In genomic region chr7:27160147-27160545, GRCh38 we compare ENCODE assay signal across 1 cellular context.
TF ChIP-seq lines count a peak whose summit lies in the region.

No MANE protein-coding gene starts in this region.

TF ChIP-seq in IMR-90, 13 proteins besides CTCF, POLR2A, EP300 and RAD21:
- TF ChIP-seq MAZ (IDR thresholded peaks at IDR 0.05; ENCODE audit: borderline replicate concordance, low read depth, low read length) (no peak), FOS (IDR thresholded peaks at IDR 0.05; ENCODE audit: low read depth, low read length) (no peak), USF2 (IDR thresholded peaks at IDR 0.05; ENCODE audit: low read depth, low read length) (no peak), CHD1 (IDR thresholded peaks at IDR 0.05; ENCODE audit: low read depth, low read length) (no peak), RFX5 (IDR thresholded peaks at IDR 0.05; ENCODE audit: low read depth, low read length) (no peak), CEBPB (IDR thresholded peaks at IDR 0.05; ENCODE audit: low read depth, low read length) (no peak), MXI1 (IDR thresholded peaks at IDR 0.05; ENCODE audit: borderline replicate concordance, low read depth, low read length) (no peak), RCOR1 (IDR thresholded peaks at IDR 0.05; ENCODE audit: insufficient replicate concordance, low read length) (no peak)
